ENCODE assay signal across 11 cellular contexts in the genomic region with DNA sequence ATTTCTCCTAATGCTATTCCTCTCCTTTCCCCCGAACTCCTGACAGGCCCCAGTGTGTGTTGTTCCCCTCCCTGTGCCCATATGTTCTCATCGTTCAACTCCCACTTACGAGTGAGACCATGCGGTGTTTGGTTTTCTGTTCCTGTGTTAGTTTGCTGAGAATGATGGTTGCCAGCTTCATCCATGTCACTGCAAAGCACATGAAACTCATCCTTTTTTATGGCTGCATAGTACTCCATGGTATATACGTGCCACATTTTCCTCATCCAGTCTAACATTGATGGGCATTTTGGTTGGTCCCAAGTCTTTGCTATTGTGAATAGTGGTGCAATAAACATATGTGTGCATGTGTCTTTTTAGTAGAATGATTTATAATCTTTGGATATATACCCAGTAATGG. TPM values are rescaled to one million over a fixed set of nuclear protein-coding genes. Genes with fewer than 3 reads are reported as not detected.
"Had no signal": no experiment of that assay in that cellular context is flagged by ENCODE, and none has a peak within 500 bp of the region (broad histone marks: within the 10 kb centered on the region; RNA-seq: fewer than 3 reads in every experiment).

No MANE protein-coding gene starts in this region.

RNA-seq across cellular contexts. Expression of gene WNT16, which starts 38.9 kb away (rescaled TPM):
- total RNA-seq: activated CD4-positive, alpha-beta memory T cell treated with anti-CD3 and anti-CD28 coated beads for 36 hours; activated CD4-positive, alpha-beta memory T cell treated with anti-CD3 and anti-CD28 coated beads, Interleukin-2, amount 10 ng/mL, durations not matched to agents 7 days and 5 days; activated CD4-positive, alpha-beta T cell treated with anti-CD3 and anti-CD28 coated beads for 36 hours; activated CD4-positive, alpha-beta T cell treated with anti-CD3 and anti-CD28 coated beads, Interleukin-2, amount 10 ng/mL, durations not matched to agents 24 days and 14 days; activated CD4-positive, alpha-beta T cell treated with anti-CD3 and anti-CD28 coated beads, Interleukin-2, amount 10 ng/mL, durations not matched to agents 7 days and 5 days; activated CD8-positive, alpha-beta memory T cell treated with anti-CD3 and anti-CD28 coated beads, Interleukin-2, amount 10 ng/mL, durations not matched to agents 7 days and 5 days; activated CD8-positive, alpha-beta T cell treated with anti-CD3 and anti-CD28 coated beads for 36 hours; activated CD8-positive, alpha-beta T cell treated with anti-CD3 and anti-CD28 coated beads, Interleukin-2, amount 10 ng/mL, durations not matched to agents 7 days and 5 days; T-helper 1 cell treated with Interleukin-12 subunit alpha and Interleukin-12 subunit beta and Interleukin-4 antibody, amounts not matched to agents 30 ng/mL and 1 ng/mL, for 36 hours; T-helper 17 cell; T-helper 2 cell treated with Interferon-gamma antibody and Interleukin-4, amounts not matched to agents 100 ng/mL and 5 ng/mL, for 36 hours had no signal
